22 cellular contexts compared by ENCODE assay signal in the genomic region with DNA sequence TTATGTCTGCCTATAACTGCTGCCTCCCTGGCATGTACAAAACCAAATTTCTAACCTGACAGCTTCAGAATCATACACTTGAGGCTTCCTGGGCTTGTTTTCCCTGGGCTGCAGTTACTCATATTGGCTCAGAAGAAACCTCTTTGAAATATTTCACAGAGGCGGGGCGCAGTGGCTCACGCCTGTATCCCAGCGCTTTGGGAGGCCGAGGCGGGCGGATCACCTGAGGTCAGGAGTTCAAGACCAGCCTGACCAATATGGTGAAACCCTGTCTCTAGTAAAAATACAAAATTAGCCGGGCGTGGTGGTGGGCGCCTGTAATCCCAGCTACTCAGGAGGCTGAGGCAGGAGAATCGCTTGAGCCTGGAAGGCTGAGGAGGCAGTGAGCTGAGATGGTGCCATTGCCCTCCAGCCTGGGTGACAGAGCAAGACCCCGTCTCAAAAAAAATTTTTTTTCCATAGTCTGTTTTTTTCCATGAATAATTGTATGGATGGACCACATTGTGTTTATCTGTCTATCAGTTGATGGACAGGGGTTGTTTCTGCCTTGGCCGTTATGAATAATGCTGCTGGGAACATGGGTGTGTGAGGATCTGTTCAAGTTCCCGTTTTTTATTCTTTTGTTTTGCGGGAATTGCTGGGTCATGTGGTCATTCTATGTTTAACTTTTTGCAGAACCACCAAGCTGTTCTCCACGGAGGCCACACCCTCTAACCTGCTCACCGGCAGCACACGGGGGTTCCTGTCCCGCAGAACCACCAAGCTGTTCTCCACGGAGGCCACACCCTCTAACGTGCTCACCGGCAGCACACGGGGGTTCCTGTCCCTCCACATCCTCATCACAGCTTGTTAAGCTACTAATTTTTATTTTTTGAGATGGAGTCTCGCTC. TPM values are rescaled to one million over a fixed set of nuclear protein-coding genes. Genes with fewer than 3 reads are reported as not detected.
DNase-seq lines count a peak whose midpoint lies in the region; ATAC-seq and TF ChIP-seq lines count a peak whose summit lies in the region.
"Had no signal": no experiment of that assay in that cellular context is flagged by ENCODE, and none has a peak within 500 bp of the region (broad histone marks: within the 10 kb centered on the region; RNA-seq: fewer than 3 reads in every experiment).

No MANE protein-coding gene starts in this region.

- H3K36me3 Mint-ChIP-seq in T-helper 2 cell treated with Interferon-gamma antibody and Interleukin-4, amounts not matched to agents 5 μg/mL and 100 μg/mL, for 36 hours (ENCODE audit: low read depth): no peaks in the 10 kb centered on the region
- H3K36me3 Mint-ChIP-seq: T-cell, WTC11 had no signal

- peaks cover 0 to 7% of the 10 kb centered on the region in 2 experiments; a peak in 1 of 4 replicates for H3K9me3 ChIP-seq in HCT116 (ENCODE audit: control insufficient read depth in 1 of 2, insufficient read depth in 1 of 2, low read depth in 1 of 2, low read length in 2 of 2)
- no peaks in the 10 kb centered on the region for H3K9me3 ChIP-seq in RWPE2 (ENCODE audit: severe bottlenecking)
- H3K9me3 ChIP-seq: neutrophil, suprapubic skin, uterus had no signal

- H3K9ac ChIP-seq in HCT116 (ENCODE audit: low read length): no peak overlapping the region

- H3K79me2 ChIP-seq in HCT116 (ENCODE audit: insufficient read depth, low read length): no peaks in the 10 kb centered on the region

- no peaks in the 10 kb centered on the region for H3K27me3 ChIP-seq in HCT116 (ENCODE audit: insufficient read depth, low read length)
- H3K27me3 ChIP-seq in RWPE2 (ENCODE audit: insufficient read depth, poor library complexity, severe bottlenecking): no peaks in the 10 kb centered on the region
- H3K27me3 ChIP-seq: uterus had no signal

- CTCF ChIA-PET in HCT116 (lab: Charles Lee): no interaction called here

- no peak overlapping the region for H3K4me3 ChIP-seq in HCT116 (replicated peaks in 1 of 2; ENCODE audit: low read depth in 1 of 2, low read length in 2 of 2)
- no peak overlapping the region for H3K4me3 ChIP-seq in RWPE2 (ENCODE audit: severe bottlenecking)
- H3K4me3 ChIP-seq: suprapubic skin, uterus had no signal

- no peaks in the 10 kb centered on the region for H3K4me1 Mint-ChIP-seq in T-helper 2 cell treated with Interferon-gamma antibody and Interleukin-4, amounts not matched to agents 5 μg/mL and 100 μg/mL, for 36 hours (ENCODE audit: low read depth)

- peaks cover 13 to 21% of the 10 kb centered on the region in 2 experiments for H3K4me1 ChIP-seq in HCT116 (ENCODE audit: control insufficient read depth in 1 of 2, insufficient read depth in 2 of 2, low read length in 2 of 2)
- peaks cover 16% of the 10 kb centered on the region for H3K4me1 ChIP-seq in RWPE2 (ENCODE audit: insufficient read depth, poor library complexity, severe bottlenecking)
- H3K4me1 ChIP-seq: uterus had no signal

- TF ChIP-seq RAD21 in HCT116 (IDR thresholded peaks at IDR 0.05; ENCODE audit: low read depth): no peak

- ATAC-seq in HCT116: 0 out of 2 replicates have a peak, but pooled peaks have one; percentile 24
- peak; percentile 15; the same call in 1 of the 3 replicates for ATAC-seq in RWPE2 (ENCODE audit: low read depth)
- ATAC-seq in GM21447 (IDR thresholded peaks at IDR 0.05; ENCODE audit: unreplicated experiment): no peak
- no peak for ATAC-seq in HG03280 (IDR thresholded peaks at IDR 0.05; ENCODE audit: unreplicated experiment)
- ATAC-seq: WTC11 had no signal

- intact Hi-C loops in HCT116 (cut with micrococcal nuclease): no loop called here

- no peaks in the 10 kb centered on the region for H3K9me3 Mint-ChIP-seq in T-helper 2 cell treated with Interferon-gamma antibody and Interleukin-4, amounts not matched to agents 5 μg/mL and 100 μg/mL, for 36 hours

- H4K20me1 ChIP-seq in HCT116 (ENCODE audit: insufficient read depth): no peaks in the 10 kb centered on the region

- no peak for TF ChIP-seq POLR2A in HCT116 (IDR thresholded peaks at IDR 0.05; ENCODE audit: borderline replicate concordance, extremely low read depth, insufficient read depth, insufficient read length)

- POLR2A ChIA-PET in HCT116 (lab: Charles Lee): no interaction called here

- no peak overlapping the region for H3K4me3 Mint-ChIP-seq in T-helper 2 cell treated with Interferon-gamma antibody and Interleukin-4, amounts not matched to agents 5 μg/mL and 100 μg/mL, for 36 hours
- H3K4me3 Mint-ChIP-seq: T-cell, WTC11 had no signal

- peaks cover 7% of the 10 kb centered on the region for H3K27me3 Mint-ChIP-seq in T-helper 2 cell treated with Interferon-gamma antibody and Interleukin-4, amounts not matched to agents 5 μg/mL and 100 μg/mL, for 36 hours (ENCODE audit: low read depth)

- TF ChIP-seq CTCF in HCT116 (IDR thresholded peaks at IDR 0.05 in 2 of 3, conservative IDR thresholded peaks at IDR 0.05 in 1 of 3; ENCODE audit: borderline replicate concordance in 1 of 3, insufficient read depth in 1 of 3, low read depth in 2 of 3, low read length in 2 of 3) (no peak), RWPE2 (IDR thresholded peaks at IDR 0.05; ENCODE audit: poor library complexity, severe bottlenecking) (no peak)

- H3K27ac Mint-ChIP-seq in T-helper 2 cell treated with Interferon-gamma antibody and Interleukin-4, amounts not matched to agents 5 μg/mL and 100 μg/mL, for 36 hours: no peak overlapping the region
- H3K27ac Mint-ChIP-seq: T-cell, WTC11 had no signal

- H2AFZ ChIP-seq in HCT116 (ENCODE audit: low read depth, low read length, poor library complexity, severe bottlenecking): no peak overlapping the region

- DNase-seq in AML-193 (lab: John Stamatoyannopoulos, UW) (peak; percentile 38 to 45), HCT116 (ENCODE audit: low read depth, low spot score) (no peak), RWPE2 (ENCODE audit: low spot score) (no peak), medulla oblongata (ENCODE audit: extremely low spot score) (peak; percentile 27), T-helper 1 cell (no peak)
- no peak for DNase-seq in T-helper 2 cell treated with Interferon-gamma antibody and Interleukin-4, amounts not matched to agents 5 μg/mL and 100 μg/mL, for 36 hours (ENCODE audit: low spot score)
- DNase-seq: activated CD4-positive, alpha-beta T cell treated with anti-CD3 and anti-CD28 coated beads, Interleukin-2, amount 50 U/mL, for 48 hours; activated gamma-delta T cell; cortex of kidney; DMS153; NCI-H1694 treated with DMSO at 0.1 percent for 48 hours; NCI-H2227 treated with DMSO at 0.1 percent for 48 hours; NCI-H774; uterus had no signal

- RAD21 ChIA-PET in HCT116 (lab: Charles Lee; ENCODE audit: low non-redundant PET in 1 of 2, low total read pairs in 2 of 2, uncharacterized antibody in 2 of 2, unreplicated experiment in 2 of 2): no interaction called here

- BruUV-seq in HCT116 (replicated peaks; lab: Mats Ljungman, UMichigan): no TSS peak

- no peaks in the 10 kb centered on the region for H3K9me2 ChIP-seq in HCT116 (ENCODE audit: insufficient read depth)

- H3K4me2 ChIP-seq in HCT116 (ENCODE audit: low read length): peak overlapping the region; percentile 13; the same call in 1 of the 2 replicates

- H3K27ac ChIP-seq in HCT116 (ENCODE audit: low read depth, low read length): no peak overlapping the region
- H3K27ac ChIP-seq in RWPE2 (ENCODE audit: poor library complexity, severe bottlenecking): no peak overlapping the region
- H3K27ac ChIP-seq: C4-2B, HL-60, neutrophil, suprapubic skin, uterus had no signal

- H3K36me3 ChIP-seq in HCT116 (ENCODE audit: control insufficient read depth in 1 of 2, insufficient read depth in 2 of 2, low read length in 2 of 2): no peaks in the 10 kb centered on the region
- no peaks in the 10 kb centered on the region for H3K36me3 ChIP-seq in RWPE2 (ENCODE audit: low read depth)
- H3K36me3 ChIP-seq: neutrophil, suprapubic skin, uterus had no signal

TF ChIP-seq in HCT116, 20 proteins besides CTCF, POLR2A, EP300 and RAD21 (continues in another document):
- TF ChIP-seq TCF7L2 (IDR thresholded peaks at IDR 0.05; ENCODE audit: borderline replicate concordance, extremely low read depth, insufficient read depth, insufficient read length) (no peak), SP1 (IDR thresholded peaks at IDR 0.05; ENCODE audit: low read depth) (no peak), CBX3 (IDR thresholded peaks at IDR 0.05; ENCODE audit: low read depth) (no peak), ELF1 (IDR thresholded peaks at IDR 0.05; ENCODE audit: borderline replicate concordance, low read depth) (no peak), YY1 (IDR thresholded peaks at IDR 0.05; ENCODE audit: extremely low read depth, insufficient replicate concordance, low read depth, low read length) (no peak), POLR2AphosphoS5 (IDR thresholded peaks at IDR 0.05; ENCODE audit: low read depth, low read length) (no peak), EZH2 (IDR thresholded peaks at IDR 0.05) (no peak)
- TF ChIP-seq, protein P1, sequence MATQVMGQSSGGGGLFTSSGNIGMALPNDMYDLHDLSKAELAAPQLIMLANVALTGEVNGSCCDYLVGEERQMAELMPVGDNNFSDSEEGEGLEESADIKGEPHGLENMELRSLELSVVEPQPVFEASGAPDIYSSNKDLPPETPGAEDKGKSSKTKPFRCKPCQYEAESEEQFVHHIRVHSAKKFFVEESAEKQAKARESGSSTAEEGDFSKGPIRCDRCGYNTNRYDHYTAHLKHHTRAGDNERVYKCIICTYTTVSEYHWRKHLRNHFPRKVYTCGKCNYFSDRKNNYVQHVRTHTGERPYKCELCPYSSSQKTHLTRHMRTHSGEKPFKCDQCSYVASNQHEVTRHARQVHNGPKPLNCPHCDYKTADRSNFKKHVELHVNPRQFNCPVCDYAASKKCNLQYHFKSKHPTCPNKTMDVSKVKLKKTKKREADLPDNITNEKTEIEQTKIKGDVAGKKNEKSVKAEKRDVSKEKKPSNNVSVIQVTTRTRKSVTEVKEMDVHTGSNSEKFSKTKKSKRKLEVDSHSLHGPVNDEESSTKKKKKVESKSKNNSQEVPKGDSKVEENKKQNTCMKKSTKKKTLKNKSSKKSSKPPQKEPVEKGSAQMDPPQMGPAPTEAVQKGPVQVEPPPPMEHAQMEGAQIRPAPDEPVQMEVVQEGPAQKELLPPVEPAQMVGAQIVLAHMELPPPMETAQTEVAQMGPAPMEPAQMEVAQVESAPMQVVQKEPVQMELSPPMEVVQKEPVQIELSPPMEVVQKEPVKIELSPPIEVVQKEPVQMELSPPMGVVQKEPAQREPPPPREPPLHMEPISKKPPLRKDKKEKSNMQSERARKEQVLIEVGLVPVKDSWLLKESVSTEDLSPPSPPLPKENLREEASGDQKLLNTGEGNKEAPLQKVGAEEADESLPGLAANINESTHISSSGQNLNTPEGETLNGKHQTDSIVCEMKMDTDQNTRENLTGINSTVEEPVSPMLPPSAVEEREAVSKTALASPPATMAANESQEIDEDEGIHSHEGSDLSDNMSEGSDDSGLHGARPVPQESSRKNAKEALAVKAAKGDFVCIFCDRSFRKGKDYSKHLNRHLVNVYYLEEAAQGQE (IDR thresholded peaks at IDR 0.05; ENCODE audit: low read depth): no peak

RNA-seq across cellular contexts. Expression of a gene that starts 6.1 kb away (rescaled TPM):
- 40.9 TPM for total RNA-seq in HCT116 (2021; ENCODE audit: unreplicated experiment)
- 76.1 and 104 TPM in 2 replicates for polyA plus RNA-seq in HCT116 (2012)

RNA-seq across cellular contexts. Expression of a gene that starts 13.7 kb away (rescaled TPM):
- 32.8 TPM for total RNA-seq in HCT116 (2021; ENCODE audit: unreplicated experiment)
- 17.5 and 18.0 TPM in 2 replicates for polyA plus RNA-seq in HCT116 (2012)

RNA-seq across cellular contexts. Expression of a gene that starts 27.5 kb away (rescaled TPM):
- 74.8 TPM for total RNA-seq in HCT116 (2021; ENCODE audit: unreplicated experiment)
- polyA plus RNA-seq in HCT116 (2012): 56.8 and 61.7 TPM in 2 replicates

RNA-seq across cellular contexts. Expression of a gene that starts 28.2 kb away (rescaled TPM):
- 22.9 TPM for total RNA-seq in HCT116 (2021; ENCODE audit: unreplicated experiment)
- 6.8 and 7.7 TPM in 2 replicates for polyA plus RNA-seq in HCT116 (2012)

RNA-seq across cellular contexts. Expression of a gene that starts 33.5 kb away (rescaled TPM):
- total RNA-seq in HCT116 (2021; ENCODE audit: unreplicated experiment): 65.4 TPM
- 27.5 and 33.3 TPM in 2 replicates for polyA plus RNA-seq in HCT116 (2012)

Comparison
In these comparisons a context has a peak if more than half of its experiments do, and no peak if none do; other contexts are left out.
1. DNase-seq: peak in AML-193 (2 of 2) and medulla oblongata (single experiment); none in HCT116 (single experiment), RWPE2 (single experiment), T-helper 2 cell treated with Interferon-gamma antibody and Interleukin-4, amounts not matched to agents 5 μg/mL and 100 μg/mL, for 36 hours (single experiment) and T-helper 1 cell (0 of 5).
2. ATAC-seq: peak in HCT116 (single experiment) and RWPE2 (single experiment); none in GM21447 (single experiment) and HG03280 (single experiment).